9 cellular contexts compared by ENCODE assay signal in genomic region chr6:159608961-159609673, GRCh38.
DNase-seq lines count a peak whose midpoint lies in the region; ATAC-seq and TF ChIP-seq lines count a peak whose summit lies in the region.
"Had no signal": no experiment of that assay in that cellular context is flagged by ENCODE, and none has a peak within 500 bp of the region (broad histone marks: within the 10 kb centered on the region; RNA-seq: fewer than 3 reads in every experiment).

No MANE protein-coding gene starts in this region.

- no peaks in the 10 kb centered on the region for H3K27me3 ChIP-seq in heart right ventricle
- H3K27me3 ChIP-seq in upper lobe of right lung = no peaks in the 10 kb centered on the region
- no peaks in the 10 kb centered on the region for H3K27me3 ChIP-seq in suprapubic skin
- H3K27me3 ChIP-seq: heart left ventricle had no signal

- peaks cover 0 to 9% (median 0%) of the 10 kb centered on the region in 9 donors for H3K4me1 ChIP-seq in heart right ventricle
- no peaks in the 10 kb centered on the region for H3K4me1 ChIP-seq in upper lobe of right lung
- H3K4me1 ChIP-seq in suprapubic skin = no peaks in the 10 kb centered on the region

- ATAC-seq in heart right ventricle (peak in 3 of 8 donors; percentile 11 to 42 (median 33)), left cardiac atrium (no peak), upper lobe of right lung (peak; percentile 37), GM19023 (IDR thresholded peaks at IDR 0.05; ENCODE audit: unreplicated experiment) (no peak)

- DNase-seq in heart right ventricle (no peak), left cardiac atrium (no peak), LoVo (ENCODE audit: low spot score) (peak; percentile 42), epithelial cell of esophagus (ENCODE audit: low read depth) (peak; percentile 66), upper lobe of right lung (no peak), suprapubic skin (ENCODE audit: low spot score in 2 of 2) (no peak), dedifferentiated amniotic fluid mesenchymal stem cell (ENCODE audit: extremely low spot score) (no peak)

- H3K9me3 ChIP-seq in heart right ventricle = peaks cover 0 to 16% (median 0%) of the 10 kb centered on the region in 11 donors
- H3K9me3 ChIP-seq in upper lobe of right lung = no peaks in the 10 kb centered on the region
- H3K9me3 ChIP-seq in suprapubic skin = no peaks in the 10 kb centered on the region

- no peak for TF ChIP-seq EP300 in suprapubic skin (IDR thresholded peaks at IDR 0.05)

- TF ChIP-seq POLR2A in suprapubic skin (IDR thresholded peaks at IDR 0.05) = no peak

- intact Hi-C loops in heart right ventricle (cut with DNase I) = no loop called here
- intact Hi-C loops in left cardiac atrium (cut with DNase I) = no loop called here
- intact Hi-C loops in upper lobe of right lung (cut with DNase I) = no loop called here

- H3K27ac ChIP-seq in heart right ventricle (no peak overlapping the region), upper lobe of right lung (no peak overlapping the region), suprapubic skin (no peak overlapping the region)

- TF ChIP-seq CTCF in heart right ventricle (IDR thresholded peaks at IDR 0.05) = peak in 5 of 9 donors; percentile 12 to 39 (median 28)
- TF ChIP-seq CTCF in epithelial cell of esophagus (IDR thresholded peaks at IDR 0.05; ENCODE audit: insufficient read depth, low read depth, low read length, missing control alignments) = peak; percentile 64
- peak; percentile 37 for TF ChIP-seq CTCF in upper lobe of right lung (IDR thresholded peaks at IDR 0.05)
- TF ChIP-seq CTCF in suprapubic skin (IDR thresholded peaks at IDR 0.05) = peak in 1 of 2 donors; percentile 12

- H3K36me3 ChIP-seq in heart right ventricle (no peaks in the 10 kb centered on the region), upper lobe of right lung (no peaks in the 10 kb centered on the region), suprapubic skin (no peaks in the 10 kb centered on the region)
- H3K36me3 ChIP-seq: heart left ventricle had no signal

- H3K4me3 ChIP-seq in heart right ventricle (no peak overlapping the region), epithelial cell of esophagus (ENCODE audit: low read length) (no peak overlapping the region), upper lobe of right lung (no peak overlapping the region), suprapubic skin (no peak overlapping the region)
- H3K4me3 ChIP-seq: heart left ventricle had no signal

- WGBS in heart right ventricle, 2 donors = 46 to 60% methylated on average over 6 of the region's 6 CpGs
- 51% methylated on average over 6 of the region's 6 CpGs for WGBS in suprapubic skin

Comparison
In these comparisons a context has a peak if more than half of its experiments do, and no peak if none do; other contexts are left out.
1. DNase-seq: peak in LoVo (single experiment) and epithelial cell of esophagus (single experiment); none in heart right ventricle (0 of 2), left cardiac atrium (single experiment), upper lobe of right lung (single experiment), suprapubic skin (0 of 2) and dedifferentiated amniotic fluid mesenchymal stem cell (single experiment).